In the genomic region with DNA sequence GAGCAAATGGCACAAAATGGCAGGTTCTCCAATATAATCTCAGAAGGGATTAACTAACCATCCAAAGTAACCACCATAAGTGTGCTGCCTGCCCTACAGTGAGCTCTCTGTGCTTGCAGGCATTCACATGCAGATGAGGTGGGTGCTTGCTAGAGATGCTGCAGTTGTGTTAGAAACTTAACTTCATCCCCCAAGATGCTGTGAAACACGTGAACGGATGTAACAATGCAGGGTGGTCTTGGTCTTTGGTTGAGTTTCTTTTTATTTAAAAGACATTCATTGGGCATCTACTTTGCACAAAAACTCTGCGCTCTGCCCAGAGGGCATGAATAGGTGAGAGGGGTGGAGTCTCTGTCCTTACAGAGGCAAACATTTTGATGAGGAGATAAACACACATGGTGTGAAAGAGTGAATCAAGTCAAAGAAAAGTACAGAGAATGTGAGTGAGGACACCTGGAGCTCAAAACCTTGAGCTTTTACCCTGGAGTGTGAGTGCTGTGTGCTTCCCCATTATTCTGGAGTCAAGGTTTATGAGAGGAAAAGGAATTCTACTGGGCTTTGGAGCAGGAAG, we compare ENCODE assay signal across 17 cellular contexts.
DNase-seq lines count a peak whose midpoint lies in the region; ATAC-seq, FAIRE-seq and TF ChIP-seq lines count a peak whose summit lies in the region.
"Had no signal": no experiment of that assay in that cellular context is flagged by ENCODE, and none has a peak within 500 bp of the region (broad histone marks: within the 10 kb centered on the region; RNA-seq: fewer than 3 reads in every experiment).

No MANE protein-coding gene starts in this region.

- no peak overlapping the region for H3K27ac Mint-ChIP-seq in activated naive CD4-positive, alpha-beta T cell treated with anti-CD3 and anti-CD28 coated beads, Interleukin-2, amount 10 ng/mL, durations not matched to agents 7 days and 5 days
- H3K27ac Mint-ChIP-seq: CD8-positive, alpha-beta T cell had no signal

- no peak overlapping the region for H2BK20ac ChIP-seq in H1 (ENCODE audit: low read length)

- no peaks in the 10 kb centered on the region for H3K79me2 ChIP-seq in H1 (ENCODE audit: control insufficient read depth in 1 of 2, insufficient read depth in 2 of 2, low read length in 2 of 2)

- no peak overlapping the region; the same call in 1 of the 2 replicates for H2BK15ac ChIP-seq in H1 (ENCODE audit: low read length)

- no peaks in the 10 kb centered on the region for H3K4me1 Mint-ChIP-seq in activated naive CD4-positive, alpha-beta T cell treated with anti-CD3 and anti-CD28 coated beads, Interleukin-2, amount 10 ng/mL, durations not matched to agents 7 days and 5 days
- H3K4me1 Mint-ChIP-seq: CD14-positive monocyte had no signal

- no peak overlapping the region for H4K8ac ChIP-seq in H1 (ENCODE audit: extremely low read depth, insufficient read depth, low read length)

- H3K14ac ChIP-seq in H1 (ENCODE audit: insufficient read length), result no peak overlapping the region

- H4K5ac ChIP-seq in H1 (ENCODE audit: insufficient read length, low read depth, low read length), result no peak overlapping the region

- no peak for TF ChIP-seq POLR2A in H1 (IDR thresholded peaks at IDR 0.05; ENCODE audit: control extremely low read depth in 1 of 2, low read depth in 2 of 2, low read length in 2 of 2)

- TF ChIP-seq EP300 in H1 (IDR thresholded peaks at IDR 0.05; ENCODE audit: borderline replicate concordance in 1 of 2, low read depth in 2 of 2, low read length in 2 of 2), result no peak

- no peak overlapping the region for H2BK12ac ChIP-seq in H1 (ENCODE audit: low read depth, low read length)

- H3K36me3 ChIP-seq in HUES48 (ENCODE audit: control insufficient read depth, insufficient read depth, low read length) (no peaks in the 10 kb centered on the region), H1 (ENCODE audit: control insufficient read depth in 2 of 4, insufficient read depth in 4 of 4, low read length in 3 of 4) (no peaks in the 10 kb centered on the region)

- H3K27ac ChIP-seq in HUES48 (ENCODE audit: low read depth, low read length) (peak overlapping the region; percentile 16), H1 (ENCODE audit: low read depth, low read length) (no peak overlapping the region)

- H3K27me3 ChIP-seq in HUES48 (ENCODE audit: control insufficient read depth, insufficient read depth, low read length) (no peaks in the 10 kb centered on the region), H1 (replicated peaks in 1 of 4; ENCODE audit: control insufficient read depth in 3 of 4, extremely low read depth in 1 of 4, insufficient read depth in 3 of 4, low read length in 3 of 4) (no peaks in the 10 kb centered on the region; a peak in 1 of 7 replicates)

- no peaks in the 10 kb centered on the region for H3K79me1 ChIP-seq in H1 (ENCODE audit: low read depth, low read length)

- no peak for TF ChIP-seq RAD21 in H1 (IDR thresholded peaks at IDR 0.05 in 1 of 2, conservative IDR thresholded peaks at IDR 0.05 in 1 of 2; ENCODE audit: low read depth in 2 of 2, low read length in 2 of 2)

- H3K36me3 Mint-ChIP-seq in activated naive CD4-positive, alpha-beta T cell treated with anti-CD3 and anti-CD28 coated beads, Interleukin-2, amount 10 ng/mL, durations not matched to agents 7 days and 5 days, result no peaks in the 10 kb centered on the region
- H3K36me3 Mint-ChIP-seq: CD14-positive monocyte; CD8-positive, alpha-beta T cell had no signal

- H3K9ac ChIP-seq in HUES48 (ENCODE audit: low read depth, low read length), result no peak overlapping the region
- no peak overlapping the region for H3K9ac ChIP-seq in H1 (replicated peaks in 1 of 4; ENCODE audit: extremely low read depth in 1 of 4, low read depth in 3 of 4, low read length in 3 of 4)

- H2AFZ ChIP-seq in H1 (ENCODE audit: low read length), result peak overlapping the region; percentile 55; the same call in 1 of the 2 replicates

- peak; percentile 66 for FAIRE-seq in H1 (lab: Jason Lieb, UNC)
- FAIRE-seq: D721Med, GM12892, HTR-8/SVneo had no signal

- 26% methylated on average over 3 of the region's 3 CpGs; no CpG with 5 or more reads in 1 of the 2 experiments for WGBS in H1 (ENCODE audit: extremely low coverage in 1 of 2, insufficient coverage in 1 of 2, insufficient read length in 1 of 2, insufficient replicate concordance in 2 of 2, low coverage in 1 of 2, low lambda C conversion rate in 2 of 2, missing lambda C conversion rate in 1 of 2), 2 experiments

- H3K23ac ChIP-seq in H1 (ENCODE audit: insufficient read length), result no peak overlapping the region

- CTCF ChIA-PET in H1 (lab: Charles Lee; ENCODE audit: partially characterized antibody), result no interaction called here
- CTCF ChIA-PET in activated naive CD4-positive, alpha-beta T cell treated with anti-CD3 and anti-CD28 coated beads, Interleukin-2, amount 10 ng/mL, durations not matched to agents 7 days and 5 days (lab: Charles Lee), result no interaction called here

- H3K4me1 ChIP-seq in HUES48 (ENCODE audit: control insufficient read depth, insufficient read depth, low read length) (peaks cover 54% of the 10 kb centered on the region), H1 (replicated peaks in 1 of 4; ENCODE audit: control insufficient read depth in 3 of 4, insufficient read depth in 4 of 4, low read length in 3 of 4) (peaks cover 2 to 9% (median 5%) of the 10 kb centered on the region in 4 experiments; a peak in 5 of 7 replicates)

- H3K56ac ChIP-seq in H1 (replicated peaks; ENCODE audit: insufficient read length, low read depth, low read length), result no peak overlapping the region

- no peak overlapping the region for H4K91ac ChIP-seq in H1 (replicated peaks; ENCODE audit: insufficient read length, low read length)

- H2BK120ac ChIP-seq in H1 (replicated peaks; ENCODE audit: low read depth, low read length), result no peak overlapping the region

- H4K20me1 ChIP-seq in H1 (replicated peaks in 1 of 2; ENCODE audit: control insufficient read depth in 1 of 2, insufficient read depth in 2 of 2, low read length in 2 of 2), result no peaks in the 10 kb centered on the region

- peaks cover 9% of the 10 kb centered on the region for H3K27me3 Mint-ChIP-seq in activated naive CD4-positive, alpha-beta T cell treated with anti-CD3 and anti-CD28 coated beads, Interleukin-2, amount 10 ng/mL, durations not matched to agents 7 days and 5 days

- H2AK5ac ChIP-seq in H1 (ENCODE audit: low read depth, low read length), result no peak overlapping the region

- POLR2A ChIA-PET in H1 (lab: Charles Lee; ENCODE audit: partially characterized antibody), result no interaction called here

- no peaks in the 10 kb centered on the region for H3K23me2 ChIP-seq in H1 (ENCODE audit: low read depth, low read length)

- H3K4me3 ChIP-seq in HUES48 (ENCODE audit: low read depth, low read length), result no peak overlapping the region
- H3K4me3 ChIP-seq in H1 (ENCODE audit: extremely low read depth in 1 of 4, insufficient read depth in 2 of 4, low read depth in 3 of 4, low read length in 4 of 4), result peak overlapping the region in 1 of 4 experiments; percentile 9; a peak in 1 of 8 replicates

- no peak overlapping the region for H3K4ac ChIP-seq in H1 (replicated peaks; ENCODE audit: insufficient read length, low read depth, low read length)

- H2BK5ac ChIP-seq in H1 (ENCODE audit: low read depth, low read length), result no peak overlapping the region

- H3K9me3 Mint-ChIP-seq in activated naive CD4-positive, alpha-beta T cell treated with anti-CD3 and anti-CD28 coated beads, Interleukin-2, amount 10 ng/mL, durations not matched to agents 7 days and 5 days, result no peaks in the 10 kb centered on the region

- H3K9me3 ChIP-seq in HUES48 (ENCODE audit: control insufficient read depth, insufficient read depth, low read length) (no peaks in the 10 kb centered on the region), H1 (ENCODE audit: insufficient read depth in 2 of 2, low read depth in 1 of 2, low read length in 1 of 2) (no peaks in the 10 kb centered on the region)

- H3K4me3 Mint-ChIP-seq in activated naive CD4-positive, alpha-beta T cell treated with anti-CD3 and anti-CD28 coated beads, Interleukin-2, amount 10 ng/mL, durations not matched to agents 7 days and 5 days, result no peak overlapping the region
- H3K4me3 Mint-ChIP-seq: CD14-positive monocyte; CD8-positive, alpha-beta T cell had no signal

- no peak for ATAC-seq in HG03025 (IDR thresholded peaks at IDR 0.05; ENCODE audit: low FRiP score, unreplicated experiment)
- ATAC-seq: CD8-positive, alpha-beta T cell had no signal

- DNase-seq in H1 (ENCODE audit: low read depth in 1 of 2, low spot score in 2 of 2), result no peak
- DNase-seq in iPS-NIHi11 (ENCODE audit: low spot score), result peak; percentile 29
- DNase-seq in NCI-H128 (lab: John Stamatoyannopoulos, UW; ENCODE audit: unreplicated experiment), result no peak
- no peak for DNase-seq in NCI-H2171 (lab: John Stamatoyannopoulos, UW)
- no peak for DNase-seq in activated naive CD4-positive, alpha-beta T cell treated with anti-CD3 and anti-CD28 coated beads, Interleukin-2, amount 10 ng/mL, durations not matched to agents 7 days and 5 days
- DNase-seq: CD8-positive, alpha-beta T cell; COR-L47; DMS153; DMS79 treated with DMSO at 0.1 percent for 48 hours; EL; GDM1 had no signal

- H3K18ac ChIP-seq in H1 (ENCODE audit: extremely low read depth, low read length), result no peak overlapping the region

- no peak for TF ChIP-seq CTCF in H1 (IDR thresholded peaks at IDR 0.05; ENCODE audit: control extremely low read depth in 1 of 3, insufficient read depth in 1 of 3, low read depth in 1 of 3, low read length in 3 of 3)

- peak overlapping the region; percentile 3 to 43; a peak in 3 of 4 replicates for H3K4me2 ChIP-seq in H1 (ENCODE audit: insufficient read depth in 1 of 2, low read depth in 2 of 2, low read length in 2 of 2)

TF ChIP-seq in H1, 55 proteins besides CTCF, POLR2A, EP300 and RAD21:
- TF ChIP-seq TEAD4 (IDR thresholded peaks at IDR 0.05; ENCODE audit: low read depth, low read length) (no peak), RXRA (IDR thresholded peaks at IDR 0.05; ENCODE audit: insufficient read depth, low read depth, low read length) (no peak), EZH2 (IDR thresholded peaks at IDR 0.05; ENCODE audit: low read depth, low read length, severe bottlenecking) (no peak), SIX5 (IDR thresholded peaks at IDR 0.05; ENCODE audit: low read depth, low read length) (no peak), NRF1 (IDR thresholded peaks at IDR 0.05; ENCODE audit: low read depth, low read length) (no peak), KDM1A (IDR thresholded peaks at IDR 0.05; ENCODE audit: borderline replicate concordance, low read length) (no peak), CBX8 (IDR thresholded peaks at IDR 0.05; ENCODE audit: borderline replicate concordance, low read depth, low read length) (no peak), KDM5A (IDR thresholded peaks at IDR 0.05; ENCODE audit: low read length) (no peak), CHD2 (IDR thresholded peaks at IDR 0.05; ENCODE audit: low read length) (no peak), TAF7 (optimal IDR thresholded peaks at IDR 0.05; ENCODE audit: borderline replicate concordance, low read depth, low read length) (no peak), ASH2L (IDR thresholded peaks at IDR 0.05; ENCODE audit: low read length) (peak; percentile 29)
- TF ChIP-seq, protein P1, sequence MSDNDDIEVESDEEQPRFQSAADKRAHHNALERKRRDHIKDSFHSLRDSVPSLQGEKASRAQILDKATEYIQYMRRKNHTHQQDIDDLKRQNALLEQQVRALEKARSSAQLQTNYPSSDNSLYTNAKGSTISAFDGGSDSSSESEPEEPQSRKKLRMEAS (IDR thresholded peaks at IDR 0.05), result peak; percentile 44; the same call in 1 of the 2 replicates
